ENCODE assay signal across 8 cellular contexts in genomic region chr1:1692324-1692713, GRCh38. TPM values are rescaled to one million over a fixed set of nuclear protein-coding genes. Genes with fewer than 3 reads are reported as not detected.
DNase-seq lines count a peak whose midpoint lies in the region; ATAC-seq and TF ChIP-seq lines count a peak whose summit lies in the region.
"Not testable (repeated sequence)": the region's sequence is repeated elsewhere in the genome, so short reads cannot be mapped to it uniquely, and the experiment has no call there.

No MANE protein-coding gene starts in this region.

- H3K27me3 ChIP-seq in adipocyte (replicated peaks; ENCODE audit: control insufficient read depth, insufficient read depth, low read length); neutrophil: not testable (repeated sequence)

- peak overlapping the region; percentile 82 for H3K9ac ChIP-seq in adipocyte (ENCODE audit: low read length)

- intact Hi-C loops in Right ventricle myocardium inferior (cut with DNase I), result not testable (repeated sequence)

- not testable (repeated sequence) for TF ChIP-seq CTCF in neutrophil (IDR thresholded peaks at IDR 0.05)

- peak overlapping the region; percentile 75 for H3K4me3 ChIP-seq in adipocyte (ENCODE audit: low read length)
- H3K4me3 ChIP-seq in neutrophil (ENCODE audit: low read depth in 1 of 2, low read length in 1 of 2), result peak overlapping the region; percentile 61 to 82

- not testable (repeated sequence) for H3K4me1 ChIP-seq in adipocyte (ENCODE audit: control insufficient read depth, insufficient read depth, low read length); neutrophil (ENCODE audit: control insufficient read depth in 1 of 2, insufficient read depth in 1 of 2, low read depth in 1 of 2, low read length in 1 of 2)

- H3K27ac ChIP-seq in neutrophil, result peak overlapping the region; percentile 87

- not testable (repeated sequence) for H3K9me3 ChIP-seq in adipocyte (ENCODE audit: control insufficient read depth, low read length); neutrophil

- not testable (repeated sequence) for H3K36me3 ChIP-seq in adipocyte (ENCODE audit: control insufficient read depth, insufficient read depth, low read length, severe bottlenecking); neutrophil

- peak; percentile 55 for DNase-seq in EL
- DNase-seq in NCI-H146 treated with DMSO at 0.1 percent for 48 hours (lab: John Stamatoyannopoulos, UW; ENCODE audit: unreplicated experiment), result peak; percentile 21
- DNase-seq in T-helper 2 cell, result peak in 4 of 5 experiments; percentile 32 to 92 (median 66)
- DNase-seq in adipocyte (ENCODE audit: low read depth), result peak; percentile 87
- peak; percentile 86 for DNase-seq in Right ventricle myocardium inferior (ENCODE audit: missing footprints)
- peak; percentile 77 to 98 (median 93) for DNase-seq in stimulated activated naive CD4-positive, alpha-beta T cell (lab: John Stamatoyannopoulos, UW)

- ATAC-seq in HG02884 (IDR thresholded peaks at IDR 0.05; ENCODE audit: unreplicated experiment) (peak; percentile 23), Right ventricle myocardium inferior (peak; percentile 81)

RNA-seq across cellular contexts. Expression of gene SLC35E2B, which starts 0.3 kb away (rescaled TPM):
- total RNA-seq in Right ventricle myocardium inferior, result 20.3 TPM

RNA-seq across cellular contexts. Expression of gene CDK11A, which starts 31.8 kb away (rescaled TPM):
- total RNA-seq in Right ventricle myocardium inferior, result 20.8 TPM

RNA-seq across cellular contexts. Expression of gene CDK11B, which starts 33.5 kb away (rescaled TPM):
- total RNA-seq in Right ventricle myocardium inferior, result 24.0 TPM

Comparison
In these comparisons a context has a peak if more than half of its experiments do, and no peak if none do; other contexts are left out.
1. Peak in every context shown above with its lines: DNase-seq, ATAC-seq, H3K4me3 ChIP-seq and H3K27ac ChIP-seq.
2. DNase-seq: peak in every context shown above with its lines; median percentile 93 in stimulated activated naive CD4-positive, alpha-beta T cell; 87 in adipocyte; 86 in Right ventricle myocardium inferior; 66 in T-helper 2 cell; 55 in EL; 21 in NCI-H146 treated with DMSO at 0.1 percent for 48 hours.